Comparison of ENCODE assay signal across 1 cellular context in genomic region chr10:3217853-3218252, GRCh38.
TF ChIP-seq lines count a peak whose summit lies in the region.

No MANE protein-coding gene starts in this region.

TF ChIP-seq in K562, 482 proteins besides CTCF, POLR2A, EP300 and RAD21:
- TF ChIP-seq REST (CRISPR knock-in tag; IDR thresholded peaks at IDR 0.05; ENCODE audit: low read depth) (no peak), ZNF121 (CRISPR knock-in tag; conservative IDR thresholded peaks at IDR 0.05) (no peak), BHLHE40 (IDR thresholded peaks at IDR 0.05; ENCODE audit: low read length) (no peak), ILF3 (IDR thresholded peaks at IDR 0.05; ENCODE audit: borderline replicate concordance) (no peak), GTF2B (IDR thresholded peaks at IDR 0.05; ENCODE audit: extremely low read depth, insufficient read length) (no peak), MXI1 (IDR thresholded peaks at IDR 0.05; ENCODE audit: low read depth, low read length) (no peak), ZSCAN29 (IDR thresholded peaks at IDR 0.05) (no peak), MAX (CRISPR knock-in tag; IDR thresholded peaks at IDR 0.05) (no peak), HMG20A (CRISPR knock-in tag; conservative IDR thresholded peaks at IDR 0.05) (no peak), EHMT2 (IDR thresholded peaks at IDR 0.05) (no peak), FIP1L1 (IDR thresholded peaks at IDR 0.05; ENCODE audit: low read depth, low read length, poor library complexity, severe bottlenecking) (no peak), GMEB1 (CRISPR knock-in tag; IDR thresholded peaks at IDR 0.05) (no peak), BCL6 (CRISPR knock-in tag; IDR thresholded peaks at IDR 0.05) (no peak)
